8 cellular contexts compared by ENCODE assay signal in genomic region chr12:1691123-1692007, GRCh38. TPM values are rescaled to one million over a fixed set of nuclear protein-coding genes. Genes with fewer than 3 reads are reported as not detected.
A peak's percentile ranks its signal among the peaks of the same experiment; 100 is the strongest.
DNase-seq lines count a peak whose midpoint lies in the region; ATAC-seq and TF ChIP-seq lines count a peak whose summit lies in the region.

No MANE protein-coding gene starts in this region.

- no peak for TF ChIP-seq CTCF in HL-60 (IDR thresholded peaks at IDR 0.05; ENCODE audit: insufficient read depth, low read length)
- no peak for TF ChIP-seq CTCF in thyroid gland (IDR thresholded peaks at IDR 0.05)

- peak overlapping the region; percentile 96 for H3K4me3 Mint-ChIP-seq in T-helper 17 cell

- H3K36me3 ChIP-seq in ectodermal cell (ENCODE audit: control insufficient read depth, insufficient read depth, low read length) = no peaks in the 10 kb centered on the region
- no peaks in the 10 kb centered on the region for H3K36me3 ChIP-seq in thyroid gland

- peaks cover 32% of the 10 kb centered on the region for H3K4me1 Mint-ChIP-seq in T-helper 17 cell

- H3K27me3 ChIP-seq in HL-60 (ENCODE audit: insufficient read depth, poor library complexity, severe bottlenecking) (no peaks in the 10 kb centered on the region), ectodermal cell (ENCODE audit: control insufficient read depth, insufficient read depth, low read length, poor library complexity, severe bottlenecking) (no peaks in the 10 kb centered on the region), thyroid gland (no peaks in the 10 kb centered on the region)

- ATAC-seq in GM21360 (IDR thresholded peaks at IDR 0.05; ENCODE audit: unreplicated experiment) (peak; percentile 39), T-helper 17 cell (peak; percentile 30)

- H3K27ac ChIP-seq in HL-60 (replicated peaks) (peak overlapping the region; percentile 88), ectodermal cell (ENCODE audit: insufficient read depth, low read depth, low read length, poor library complexity, severe bottlenecking) (peak overlapping the region; percentile 87), thyroid gland (peak overlapping the region; percentile 86 to 97 (median 91))

- H3K27me3 Mint-ChIP-seq in T-helper 17 cell = no peaks in the 10 kb centered on the region

- H3K9me3 ChIP-seq in T-helper 17 cell (ENCODE audit: control insufficient read depth, low read length, poor library complexity, severe bottlenecking) = no peaks in the 10 kb centered on the region
- H3K9me3 ChIP-seq in ectodermal cell (ENCODE audit: control insufficient read depth, low read length) = no peaks in the 10 kb centered on the region
- H3K9me3 ChIP-seq in thyroid gland = no peaks in the 10 kb centered on the region

- peak overlapping the region; percentile 94 for H3K27ac Mint-ChIP-seq in T-helper 17 cell

- peaks cover 8% of the 10 kb centered on the region for H3K4me1 ChIP-seq in ectodermal cell (ENCODE audit: control insufficient read depth, insufficient read depth, low read length)
- H3K4me1 ChIP-seq in thyroid gland = peaks cover 9% of the 10 kb centered on the region in 2 donors

- intact Hi-C loops in thyroid gland (cut with DNase I) = loop anchor here (5.0 kb wide), 1 partner anchor 39 kb away; no protein-coding TSS in a partner anchor

- peaks cover 2% of the 10 kb centered on the region for H3K36me3 Mint-ChIP-seq in T-helper 17 cell (ENCODE audit: low read depth)

- no peak for TF ChIP-seq POLR2A in thyroid gland (IDR thresholded peaks at IDR 0.05)

- H3K4me3 ChIP-seq in HL-60 (replicated peaks; ENCODE audit: insufficient read depth, low read length) (peak overlapping the region; percentile 91), ectodermal cell (ENCODE audit: insufficient read depth, low read depth, low read length) (peak overlapping the region; percentile 74), thyroid gland (replicated peaks in 1 of 3) (peak overlapping the region; percentile 82 to 99 (median 96))

- DNase-seq in ELR (ENCODE audit: low read depth) (peak; percentile 57), HL-60 (ENCODE audit: low read depth in 1 of 2, low spot score in 1 of 2) (peak in 1 of 2 experiments; percentile 31), T-helper 17 cell (peak in 1 of 3 donors; percentile 7), midbrain (lab: John Stamatoyannopoulos, UW) (peak; percentile 66), thyroid gland (peak; percentile 38 to 51), NCI-H2196 treated with DMSO at 0.1 percent for 48 hours (lab: John Stamatoyannopoulos, UW; ENCODE audit: unreplicated experiment) (no peak)

- WGBS in ectodermal cell, 2 experiments = 1% methylated on average over 54 of the region's 56 CpGs
- 1 to 2% methylated on average over 14 to 33 of the region's 56 CpGs for WGBS in thyroid gland, 2 donors

RNA-seq across cellular contexts. Expression of gene ADIPOR2, which starts 0.5 kb away (rescaled TPM):
- total RNA-seq in T-helper 17 cell = 10 to 100 TPM; 17.1 to 23.5 TPM
- 49.5 TPM for polyA plus RNA-seq in ectodermal cell (2013, experiment 1 of 4)
- 51.7 TPM for polyA plus RNA-seq in ectodermal cell (2013, experiment 2 of 4)
- 30.6 TPM for polyA plus RNA-seq in ectodermal cell (2013, experiment 3 of 4)
- 35.7 TPM for polyA plus RNA-seq in ectodermal cell (2013, experiment 4 of 4)
- total RNA-seq in thyroid gland = 10 to 100 TPM; 46.0 to 59.3 (median 52.4) TPM
